In genomic region chr22:22120160-22120559, GRCh38 we compare ENCODE assay signal across 39 cellular contexts.
"Had no signal": no experiment of that assay in that cellular context is flagged by ENCODE, and none has a peak within 500 bp of the region (broad histone marks: within the 10 kb centered on the region; RNA-seq: fewer than 3 reads in every experiment).

No MANE protein-coding gene starts in this region.

- H3K9me3 ChIP-seq: adrenal gland, ascending aorta, body of pancreas, breast epithelium had no signal

- H3K27ac ChIP-seq: adrenal gland, ascending aorta, body of pancreas, brain microvascular endothelial cell, breast epithelium, cardiac muscle cell had no signal

- H3K4me3 Mint-ChIP-seq: activated naive CD4-positive, alpha-beta T cell treated with anti-CD3 and anti-CD28 coated beads for 36 hours; activated naive CD4-positive, alpha-beta T cell treated with anti-CD3 and anti-CD28 coated beads, Interleukin-2, amount 10 ng/mL, durations not matched to agents 7 days and 5 days; activated naive CD4-positive, alpha-beta T cell treated with anti-CD3 and anti-CD28 coated beads, Interleukin-2, amount 50 U/mL, for 24 hours; activated naive CD8-positive, alpha-beta T cell; activated naive CD8-positive, alpha-beta T cell treated with anti-CD3 and anti-CD28 coated beads for 36 hours; activated naive CD8-positive, alpha-beta T cell treated with anti-CD3 and anti-CD28 coated beads, Interleukin-2, amount 10 ng/mL, durations not matched to agents 7 days and 5 days; activated naive CD8-positive, alpha-beta T cell treated with anti-CD3 and anti-CD28 coated beads, Interleukin-2, amount 50 U/mL, for 24 hours; activated T-cell treated with anti-CD3 and anti-CD28 coated beads, Interleukin-2, amount 50 U/mL, for 24 hours; activated T-cell treated with anti-CD3 and anti-CD28 coated beads, Interleukin-2, amount 50 U/mL, for 4 hours; activated T-cell treated with anti-CD3 and anti-CD28 coated beads, Interleukin-2, amount 50 U/mL, for 72 hours; activated T-helper 1 cell treated with anti-CD3 and anti-CD28 coated beads, Interleukin-12 subunit alpha, Interleukin-12 subunit beta, Interleukin-2, Interleukin-4 antibody, amounts not matched to agents 30 ng/mL and 10 ng/mL and 1 ng/mL, durations not matched to agents 14 hours and 24 hours and 36 hours; activated T-helper 17 cell treated with anti-CD3 and anti-CD28 coated beads, Interleukin-2, amount 50 U/mL, for 72 hours; brain; central memory CD8-positive, alpha-beta T cell had no signal

- DNase-seq: activated effector memory CD4-positive, alpha-beta T cell treated with anti-CD3 and anti-CD28 coated beads, Interleukin-2, amount 50 U/mL, for 16 hours; activated effector memory CD4-positive, alpha-beta T cell treated with Interleukin-2 at 50 U/mL for 16 hours; activated gamma-delta T cell; activated gamma-delta T cell treated with Interleukin-2 at 50 U/mL for 16 hours; activated naive CD4-positive, alpha-beta T cell; activated naive CD4-positive, alpha-beta T cell treated with anti-CD3 and anti-CD28 coated beads for 36 hours; activated naive CD4-positive, alpha-beta T cell treated with anti-CD3 and anti-CD28 coated beads, Interleukin-2, amount 10 ng/mL, durations not matched to agents 7 days and 5 days; activated naive CD4-positive, alpha-beta T cell treated with anti-CD3 and anti-CD28 coated beads, Interleukin-2, amount 50 U/mL, for 16 hours; activated naive CD4-positive, alpha-beta T cell treated with Interleukin-2 at 50 U/mL for 16 hours; activated naive CD8-positive, alpha-beta T cell treated with anti-CD3 and anti-CD28 coated beads for 36 hours; activated naive CD8-positive, alpha-beta T cell treated with anti-CD3 and anti-CD28 coated beads, Interleukin-2, amount 10 ng/mL, durations not matched to agents 7 days and 5 days; activated naive CD8-positive, alpha-beta T cell treated with anti-CD3 and anti-CD28 coated beads, Interleukin-2, amount 50 U/mL, for 24 hours; activated T-cell treated with anti-CD3 and anti-CD28 coated beads, Interleukin-2, amount 50 U/mL, for 1 hour; activated T-cell treated with anti-CD3 and anti-CD28 coated beads, Interleukin-2, amount 50 U/mL, for 24 hours; activated T-cell treated with anti-CD3 and anti-CD28 coated beads, Interleukin-2, amount 50 U/mL, for 4 hours; activated T-cell treated with anti-CD3 and anti-CD28 coated beads, Interleukin-2, amount 50 U/mL, for 48 hours; activated T-cell treated with anti-CD3 and anti-CD28 coated beads, Interleukin-2, amount 50 U/mL, for 72 hours; adrenal gland; amniotic stem cell; amygdala; aorta; body of pancreas; brain microvascular endothelial cell; caudate nucleus; central memory CD4-positive, alpha-beta T cell; cerebellar nuclear complex had no signal

- H3K9me3 Mint-ChIP-seq: activated naive CD4-positive, alpha-beta T cell treated with anti-CD3 and anti-CD28 coated beads for 36 hours; activated naive CD4-positive, alpha-beta T cell treated with anti-CD3 and anti-CD28 coated beads, Interleukin-2, amount 10 ng/mL, durations not matched to agents 7 days and 5 days; activated naive CD4-positive, alpha-beta T cell treated with anti-CD3 and anti-CD28 coated beads, Interleukin-2, amount 50 U/mL, for 24 hours; activated naive CD4-positive, alpha-beta T cell treated with anti-CD3 and anti-CD28 coated beads, Interleukin-2, amount 50 U/mL, for 72 hours; activated naive CD8-positive, alpha-beta T cell treated with anti-CD3 and anti-CD28 coated beads for 36 hours; activated naive CD8-positive, alpha-beta T cell treated with anti-CD3 and anti-CD28 coated beads, Interleukin-2, amount 10 ng/mL, durations not matched to agents 7 days and 5 days; activated naive CD8-positive, alpha-beta T cell treated with anti-CD3 and anti-CD28 coated beads, Interleukin-2, amount 50 U/mL, for 24 hours; activated T-cell treated with anti-CD3 and anti-CD28 coated beads, Interleukin-2, amount 50 U/mL, for 24 hours; activated T-cell treated with anti-CD3 and anti-CD28 coated beads, Interleukin-2, amount 50 U/mL, for 4 hours; activated T-cell treated with anti-CD3 and anti-CD28 coated beads, Interleukin-2, amount 50 U/mL, for 72 hours; activated T-helper 1 cell treated with anti-CD3 and anti-CD28 coated beads, Interleukin-12 subunit alpha, Interleukin-12 subunit beta, Interleukin-2, Interleukin-4 antibody, amounts not matched to agents 30 ng/mL and 10 ng/mL and 1 ng/mL, durations not matched to agents 14 hours and 24 hours and 36 hours; activated T-helper 17 cell treated with anti-CD3 and anti-CD28 coated beads, Interleukin-2, amount 50 U/mL, for 72 hours; activated T-helper 2 cell treated with anti-CD3 and anti-CD28 coated beads, Interferon-gamma antibody, Interleukin-2, Interleukin-4, amounts not matched to agents 10 μg/mL and 5 μg/mL and 100 μg/mL, durations not matched to agents 14 hours and 24 hours and 36 hours; brain; central memory CD8-positive, alpha-beta T cell had no signal

- H3K4me1 ChIP-seq: adrenal gland, ascending aorta, body of pancreas, breast epithelium had no signal

- H3K4me3 ChIP-seq: adrenal gland, ascending aorta, body of pancreas, breast epithelium, cardiac muscle cell had no signal

- H3K27ac Mint-ChIP-seq: activated naive CD4-positive, alpha-beta T cell treated with anti-CD3 and anti-CD28 coated beads for 36 hours; activated naive CD4-positive, alpha-beta T cell treated with anti-CD3 and anti-CD28 coated beads, Interleukin-2, amount 10 ng/mL, durations not matched to agents 7 days and 5 days; activated naive CD4-positive, alpha-beta T cell treated with anti-CD3 and anti-CD28 coated beads, Interleukin-2, amount 50 U/mL, for 24 hours; activated naive CD4-positive, alpha-beta T cell treated with anti-CD3 and anti-CD28 coated beads, Interleukin-2, amount 50 U/mL, for 72 hours; activated naive CD8-positive, alpha-beta T cell; activated naive CD8-positive, alpha-beta T cell treated with anti-CD3 and anti-CD28 coated beads for 36 hours; activated naive CD8-positive, alpha-beta T cell treated with anti-CD3 and anti-CD28 coated beads, Interleukin-2, amount 10 ng/mL, durations not matched to agents 7 days and 5 days; activated naive CD8-positive, alpha-beta T cell treated with anti-CD3 and anti-CD28 coated beads, Interleukin-2, amount 50 U/mL, for 24 hours; activated T-cell treated with anti-CD3 and anti-CD28 coated beads, Interleukin-2, amount 50 U/mL, for 24 hours; activated T-cell treated with anti-CD3 and anti-CD28 coated beads, Interleukin-2, amount 50 U/mL, for 72 hours; activated T-helper 1 cell treated with anti-CD3 and anti-CD28 coated beads, Interleukin-12 subunit alpha, Interleukin-12 subunit beta, Interleukin-2, Interleukin-4 antibody, amounts not matched to agents 30 ng/mL and 10 ng/mL and 1 ng/mL, durations not matched to agents 14 hours and 24 hours and 36 hours; activated T-helper 17 cell treated with anti-CD3 and anti-CD28 coated beads, Interleukin-2, amount 50 U/mL, for 72 hours; activated T-helper 2 cell treated with anti-CD3 and anti-CD28 coated beads, Interferon-gamma antibody, Interleukin-2, Interleukin-4, amounts not matched to agents 10 μg/mL and 5 μg/mL and 100 μg/mL, durations not matched to agents 14 hours and 24 hours and 36 hours; brain had no signal

- H3K4me1 Mint-ChIP-seq: activated naive CD4-positive, alpha-beta T cell treated with anti-CD3 and anti-CD28 coated beads, Interleukin-2, amount 50 U/mL, for 24 hours; activated naive CD8-positive, alpha-beta T cell treated with anti-CD3 and anti-CD28 coated beads for 36 hours; activated naive CD8-positive, alpha-beta T cell treated with anti-CD3 and anti-CD28 coated beads, Interleukin-2, amount 50 U/mL, for 24 hours; brain; central memory CD8-positive, alpha-beta T cell had no signal

- ATAC-seq: activated naive CD4-positive, alpha-beta T cell treated with anti-CD3 and anti-CD28 coated beads, Interleukin-2, amount 50 U/mL, for 72 hours; activated naive CD8-positive, alpha-beta T cell treated with anti-CD3 and anti-CD28 coated beads, Interleukin-2, amount 50 U/mL, for 24 hours; activated T-cell treated with anti-CD3 and anti-CD28 coated beads, Interleukin-2, amount 50 U/mL, for 4 hours; activated T-cell treated with anti-CD3 and anti-CD28 coated beads, Interleukin-2, amount 50 U/mL, for 72 hours; activated T-helper 17 cell treated with anti-CD3 and anti-CD28 coated beads, Interleukin-2, amount 50 U/mL, for 72 hours; body of pancreas had no signal

- H3K36me3 ChIP-seq: adrenal gland, ascending aorta, brain microvascular endothelial cell, breast epithelium, cardiac muscle cell had no signal

- FAIRE-seq: astrocyte, bronchial epithelial cell had no signal

- H3K27me3 ChIP-seq: ascending aorta had no signal

- H3K36me3 Mint-ChIP-seq: activated naive CD4-positive, alpha-beta T cell treated with anti-CD3 and anti-CD28 coated beads, Interleukin-2, amount 10 ng/mL, durations not matched to agents 7 days and 5 days; activated naive CD4-positive, alpha-beta T cell treated with anti-CD3 and anti-CD28 coated beads, Interleukin-2, amount 50 U/mL, for 24 hours; activated naive CD4-positive, alpha-beta T cell treated with anti-CD3 and anti-CD28 coated beads, Interleukin-2, amount 50 U/mL, for 72 hours; activated naive CD8-positive, alpha-beta T cell; activated naive CD8-positive, alpha-beta T cell treated with anti-CD3 and anti-CD28 coated beads for 36 hours; activated naive CD8-positive, alpha-beta T cell treated with anti-CD3 and anti-CD28 coated beads, Interleukin-2, amount 10 ng/mL, durations not matched to agents 7 days and 5 days; brain had no signal
